Comparison of ENCODE assay signal across 16 cellular contexts in genomic region chr15:95429345-95429744, GRCh38.
DNase-seq lines count a peak whose midpoint lies in the region; ATAC-seq, FAIRE-seq and TF ChIP-seq lines count a peak whose summit lies in the region.
"Had no signal": no experiment of that assay in that cellular context is flagged by ENCODE, and none has a peak within 500 bp of the region (broad histone marks: within the 10 kb centered on the region; RNA-seq: fewer than 3 reads in every experiment).

No MANE protein-coding gene starts in this region.

- no peaks in the 10 kb centered on the region for H3K27me3 ChIP-seq in neuron (ENCODE audit: insufficient read depth, low read length)

- CTCF ChIA-PET in A549 (lab: Yijun Ruan, JAX): interaction anchor here (0.6 kb wide), 1 partner anchor 139 kb away, joined by 3 read pairs; no protein-coding TSS in a partner anchor

- H3K36me3 ChIP-seq in neuron (ENCODE audit: insufficient read depth, low read length): no peaks in the 10 kb centered on the region

- peak overlapping the region; percentile 14 for H2AFZ ChIP-seq in neuron (ENCODE audit: low read depth, low read length)

- TF ChIP-seq CTCF in A549 (IDR thresholded peaks at IDR 0.05): no peak

- FAIRE-seq in A549 (lab: Jason Lieb, UNC): peak; percentile 23
- FAIRE-seq: G401.6, GM12891 had no signal

- WGBS in A549 (ENCODE audit: missing lambda C conversion rate): 42% methylated on average over 4 of the region's 4 CpGs

- H3K27ac ChIP-seq in A549: no peak overlapping the region

- ATAC-seq in A549: no peak
- ATAC-seq in HG03280 (IDR thresholded peaks at IDR 0.05; ENCODE audit: unreplicated experiment): no peak
- ATAC-seq in left lobe of liver: no peak

- peaks cover 11% of the 10 kb centered on the region; the same call in 1 of the 3 replicates for H3K9me3 ChIP-seq in A549
- H3K9me3 ChIP-seq in neuron (ENCODE audit: low read length): no peaks in the 10 kb centered on the region

- TF ChIP-seq EP300 in A549 (IDR thresholded peaks at IDR 0.05): no peak

- no peak for TF ChIP-seq POLR2A in A549 (IDR thresholded peaks at IDR 0.05; ENCODE audit: low read length)

- H3K4me1 ChIP-seq in A549: no peaks in the 10 kb centered on the region
- no peaks in the 10 kb centered on the region for H3K4me1 ChIP-seq in neuron (ENCODE audit: insufficient read depth, low read length)

- TF ChIP-seq RAD21 in A549 (conservative IDR thresholded peaks at IDR 0.05 in 1 of 2, IDR thresholded peaks at IDR 0.05 in 1 of 2): no peak

- no peak overlapping the region for H3K4me2 ChIP-seq in A549

- H3K4me3 ChIP-seq in A549 (no peak overlapping the region), neuron (ENCODE audit: low read length) (no peak overlapping the region)

- DNase-seq in A549 (ENCODE audit: low read depth in 1 of 2, low spot score in 1 of 2): no peak
- DNase-seq in amniotic epithelial cell (ENCODE audit: low read depth): peak; percentile 83
- peak; percentile 39 for DNase-seq in iris pigment epithelial cell (ENCODE audit: low read depth)
- no peak for DNase-seq in left lobe of liver (ENCODE audit: low spot score)
- DNase-seq in medulla oblongata (ENCODE audit: extremely low spot score): no peak
- no peak for DNase-seq in NCI-H2171 (lab: John Stamatoyannopoulos, UW)
- DNase-seq: COR-L47, H9, NCI-H1417 treated with DMSO at 0.1 percent for 48 hours, NCI-H2029, NCI-H510A, NCI-H82 had no signal

- POLR2A ChIA-PET in A549 (lab: Yijun Ruan, JAX): no interaction called here

TF ChIP-seq in A549, 52 proteins besides CTCF, POLR2A, EP300 and RAD21:
- TF ChIP-seq CEBPB (IDR thresholded peaks at IDR 0.05): no peak
- TF ChIP-seq USF2 (IDR thresholded peaks at IDR 0.05): no peak
- no peak for TF ChIP-seq ELK1 (IDR thresholded peaks at IDR 0.05; ENCODE audit: low read depth, low read length)
- no peak for TF ChIP-seq CBX2 (IDR thresholded peaks at IDR 0.05; ENCODE audit: borderline replicate concordance, low read depth)
- no peak for TF ChIP-seq TFCP2L1 (CRISPR knock-in tag; IDR thresholded peaks at IDR 0.05)
- TF ChIP-seq MYC (IDR thresholded peaks at IDR 0.05; ENCODE audit: borderline replicate concordance, low read length): no peak
- no peak for TF ChIP-seq HOXA7 (CRISPR knock-in tag; IDR thresholded peaks at IDR 0.05)
- TF ChIP-seq E2F6 (IDR thresholded peaks at IDR 0.05; ENCODE audit: borderline replicate concordance, low read depth): no peak
- no peak for TF ChIP-seq GATA3 (IDR thresholded peaks at IDR 0.05; ENCODE audit: borderline replicate concordance)
- TF ChIP-seq ZNF302 (CRISPR knock-in tag; IDR thresholded peaks at IDR 0.05): no peak
- TF ChIP-seq SREBF2 (IDR thresholded peaks at IDR 0.05): no peak
- TF ChIP-seq SMC3 (IDR thresholded peaks at IDR 0.05): no peak
- TF ChIP-seq BCL3 (IDR thresholded peaks at IDR 0.05): no peak
- no peak for TF ChIP-seq TP53 (CRISPR knock-in tag; IDR thresholded peaks at IDR 0.05)
- no peak for TF ChIP-seq KDM1A (IDR thresholded peaks at IDR 0.05; ENCODE audit: low read depth)
- no peak for TF ChIP-seq RNF2 (IDR thresholded peaks at IDR 0.05; ENCODE audit: borderline replicate concordance, low read depth)
- no peak for TF ChIP-seq RCOR1 (IDR thresholded peaks at IDR 0.05; ENCODE audit: low read depth, low read length)
- TF ChIP-seq RFX5 (IDR thresholded peaks at IDR 0.05): no peak

Comparison
In these comparisons a context has a peak if more than half of its experiments do, and no peak if none do; other contexts are left out.
1. DNase-seq: peak in amniotic epithelial cell (single experiment) and iris pigment epithelial cell (single experiment); none in A549 (0 of 2), left lobe of liver (single experiment), medulla oblongata (single experiment) and NCI-H2171 (single experiment).